8 cellular contexts compared by ENCODE assay signal in genomic region chr20:32893878-32894483, GRCh38. TPM values are rescaled to one million over a fixed set of nuclear protein-coding genes. Genes with fewer than 3 reads are reported as not detected.
DNase-seq lines count a peak whose midpoint lies in the region; ATAC-seq and TF ChIP-seq lines count a peak whose summit lies in the region.

No MANE protein-coding gene starts in this region.

- POLR2A ChIA-PET in GM10248 (lab: Yijun Ruan, JAX): no interaction called here

- intact Hi-C loops in left ventricle myocardium superior (cut with micrococcal nuclease): no loop called here

- DNase-seq in AG09319 (ENCODE audit: extremely low read depth, low read depth) (no peak), GM10248 (ENCODE audit: extremely low spot score) (peak; percentile 57), SJCRH30 (peak; percentile 48 to 58), left ventricle myocardium superior (no peak), mucosa of gallbladder (ENCODE audit: low spot score) (no peak), T-helper 17 cell (no peak), NCI-H345 treated with DMSO at 0.1 percent for 48 hours (lab: John Stamatoyannopoulos, UW; ENCODE audit: unreplicated experiment) (no peak)

- TF ChIP-seq CTCF in AG09319 (IDR thresholded peaks at IDR 0.05; ENCODE audit: low read depth, low read length) (peak; percentile 44), GM10248 (IDR thresholded peaks at IDR 0.05; ENCODE audit: control extremely low read depth, extremely low read depth, low read depth, missing control alignments) (peak; percentile 50)

- peaks cover 67% of the 10 kb centered on the region for H3K4me1 ChIP-seq in SJCRH30

- H3K4me3 ChIP-seq in SJCRH30: no peak overlapping the region

- no peak overlapping the region for H3K27ac ChIP-seq in SJCRH30

- H3K27me3 Mint-ChIP-seq in T-helper 17 cell: no peaks in the 10 kb centered on the region

- peak; percentile 53 for ATAC-seq in left ventricle myocardium superior
- ATAC-seq in HG03521 (IDR thresholded peaks at IDR 0.05; ENCODE audit: unreplicated experiment): no peak
- no peak for ATAC-seq in T-helper 17 cell

- no peaks in the 10 kb centered on the region for H3K9me3 ChIP-seq in SJCRH30 (replicated peaks)
- no peaks in the 10 kb centered on the region for H3K9me3 ChIP-seq in T-helper 17 cell (ENCODE audit: control insufficient read depth, low read length, poor library complexity, severe bottlenecking)

- H3K27ac Mint-ChIP-seq in T-helper 17 cell: no peak overlapping the region

- H3K27me3 ChIP-seq in SJCRH30: no peaks in the 10 kb centered on the region

- no peaks in the 10 kb centered on the region for H3K36me3 ChIP-seq in SJCRH30

- H3K4me3 Mint-ChIP-seq in T-helper 17 cell: no peak overlapping the region

- no peaks in the 10 kb centered on the region for H3K36me3 Mint-ChIP-seq in T-helper 17 cell (ENCODE audit: low read depth)

- CTCF ChIA-PET in GM10248 (lab: Yijun Ruan, JAX): interaction anchor here (1.2 to 1.7 kb wide), 3 partner anchors 14 to 116 kb away, joined by 4 to 5 read pairs (median 5); no protein-coding TSS in a partner anchor

- peaks cover 2% of the 10 kb centered on the region for H3K4me1 Mint-ChIP-seq in T-helper 17 cell

RNA-seq across cellular contexts. Expression of gene EFCAB8, which starts 35.3 kb away (rescaled TPM):
- total RNA-seq in SJCRH30 (2014; rRNA removed; shearing (Covaris generic)): 0.28 and 0.58 TPM in 2 replicates
- total RNA-seq in left ventricle myocardium superior: not detected
- 0.20 TPM for total RNA-seq in mucosa of gallbladder
- total RNA-seq in T-helper 17 cell: 1 to 10 TPM in 1 of 2 donors, under 1 TPM in 1; 0.32 to 1.8 TPM

Comparison
In these comparisons a context has a peak if more than half of its experiments do, and no peak if none do; other contexts are left out.
1. DNase-seq: peak in GM10248 (single experiment) and SJCRH30 (2 of 2); none in AG09319 (single experiment), left ventricle myocardium superior (single experiment), mucosa of gallbladder (single experiment), T-helper 17 cell (0 of 3) and NCI-H345 treated with DMSO at 0.1 percent for 48 hours (single experiment).